In genomic region chr11:91160661-91161060, GRCh38 we compare ENCODE assay signal across 1 cellular context.
TF ChIP-seq lines count a peak whose summit lies in the region.

No MANE protein-coding gene starts in this region.

TF ChIP-seq in H1, 55 proteins besides CTCF, POLR2A, EP300 and RAD21 (continued from another document):
- TF ChIP-seq E2F6 (IDR thresholded peaks at IDR 0.05) (no peak), POU5F1 (IDR thresholded peaks at IDR 0.05; ENCODE audit: low read depth, low read length) (no peak)
